Comparison of ENCODE assay signal across 19 cellular contexts in the genomic region with DNA sequence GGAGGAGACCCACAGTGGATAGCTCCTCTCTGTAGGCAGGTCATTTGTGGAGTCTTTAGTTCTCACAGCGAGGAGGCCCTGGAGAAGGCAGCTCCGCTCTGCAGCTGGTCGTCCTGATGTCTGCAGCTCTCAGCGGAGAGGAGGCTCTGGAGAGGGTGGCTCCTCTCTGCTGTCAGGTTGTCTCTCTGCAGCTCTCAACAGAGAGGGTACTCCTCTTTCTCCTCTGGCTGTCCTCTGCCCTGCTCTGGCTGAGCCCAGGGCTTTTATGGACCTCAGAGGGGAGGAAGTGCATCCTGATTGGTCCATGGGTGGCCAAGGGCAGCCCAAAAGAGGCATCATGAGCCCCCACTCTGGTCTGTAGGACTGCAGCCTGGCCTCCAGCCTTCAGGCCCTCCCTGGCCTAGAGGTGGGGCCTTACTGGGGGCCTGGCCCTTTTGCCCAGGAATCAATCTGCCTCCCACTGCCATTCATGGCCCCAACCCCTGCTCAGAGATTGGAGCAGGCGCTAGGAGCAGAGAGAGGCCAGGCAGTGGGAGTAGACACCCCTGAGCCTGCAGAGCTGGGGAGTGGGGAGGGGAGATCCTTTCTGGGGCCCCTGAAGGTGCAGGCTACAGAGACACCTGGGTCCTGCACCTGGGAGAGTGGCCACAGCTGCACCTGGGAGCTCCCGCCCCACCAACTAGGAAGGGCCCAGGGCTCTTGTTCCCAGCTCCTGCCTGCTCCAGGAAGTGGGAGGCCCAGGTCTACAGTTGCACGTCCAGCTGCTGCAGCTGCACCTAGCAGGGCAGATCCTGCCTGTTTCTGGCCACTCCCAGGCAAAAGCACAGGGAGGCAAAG. TPM values are rescaled to one million over a fixed set of nuclear protein-coding genes. Genes with fewer than 3 reads are reported as not detected.
DNase-seq lines count a peak whose midpoint lies in the region; ATAC-seq, FAIRE-seq and TF ChIP-seq lines count a peak whose summit lies in the region.
"Had no signal": no experiment of that assay in that cellular context is flagged by ENCODE, and none has a peak within 500 bp of the region (broad histone marks: within the 10 kb centered on the region; RNA-seq: fewer than 3 reads in every experiment).

No MANE protein-coding gene starts in this region.

- H3K9ac ChIP-seq in MM.1S (ENCODE audit: low read length) = no peak overlapping the region

- H3K4me2 ChIP-seq in MM.1S (ENCODE audit: low read depth, low read length) = no peak overlapping the region
- H3K4me2 ChIP-seq: PC-9 had no signal

- no peaks in the 10 kb centered on the region for H3K36me3 ChIP-seq in MM.1S (replicated peaks; ENCODE audit: insufficient read depth, low read length)
- H3K36me3 ChIP-seq in small intestine (ENCODE audit: control insufficient read depth in 2 of 2, insufficient read depth in 2 of 2, low read length in 2 of 2) = no peaks in the 10 kb centered on the region
- H3K36me3 ChIP-seq in WERI-Rb-1 = no peaks in the 10 kb centered on the region
- H3K36me3 ChIP-seq: lower lobe of right lung had no signal

- no peaks in the 10 kb centered on the region for H4K20me1 ChIP-seq in MM.1S (ENCODE audit: insufficient read depth, low read length)

- H3K79me2 ChIP-seq in MM.1S (ENCODE audit: low read length) = no peaks in the 10 kb centered on the region

- H3K27me3 ChIP-seq in MM.1S (replicated peaks; ENCODE audit: insufficient read depth, low read length) (no peaks in the 10 kb centered on the region), small intestine (ENCODE audit: control insufficient read depth in 2 of 2, insufficient read depth in 2 of 2, low read length in 2 of 2) (no peaks in the 10 kb centered on the region), WERI-Rb-1 (ENCODE audit: insufficient read depth, low read depth, severe bottlenecking) (no peaks in the 10 kb centered on the region)

- no peak for ATAC-seq in GM21529 (IDR thresholded peaks at IDR 0.05; ENCODE audit: unreplicated experiment)
- ATAC-seq: activated naive CD4-positive, alpha-beta T cell treated with anti-CD3 and anti-CD28 coated beads, Interleukin-2, amount 50 U/mL, for 72 hours; naive thymus-derived CD8-positive, alpha-beta T cell; stimulated activated memory B cell treated with anti-CD40 and anti-IgM and Interleukin-4, amounts not matched to agents 10 μg/mL and 1 μg/mL and 100 μg/mL, for 72 hours had no signal

- no peak overlapping the region for H3K4me3 ChIP-seq in MM.1S (ENCODE audit: low read length)
- no peak overlapping the region for H3K4me3 ChIP-seq in epithelial cell of esophagus (ENCODE audit: low read length)
- no peak overlapping the region for H3K4me3 ChIP-seq in small intestine (ENCODE audit: low read depth in 1 of 2, low read length in 2 of 2)
- H3K4me3 ChIP-seq in WERI-Rb-1 (ENCODE audit: low read depth, low read length) = no peak overlapping the region
- H3K4me3 ChIP-seq: lower lobe of right lung, PC-9 had no signal

- H3K9me2 ChIP-seq in MM.1S (replicated peaks; ENCODE audit: insufficient read depth, low read length) = no peaks in the 10 kb centered on the region

- TF ChIP-seq CTCF in MM.1S (IDR thresholded peaks at IDR 0.05; ENCODE audit: low read length) = no peak
- TF ChIP-seq CTCF in epithelial cell of esophagus (IDR thresholded peaks at IDR 0.05; ENCODE audit: insufficient read depth, low read depth, low read length, missing control alignments) = no peak
- no peak for TF ChIP-seq CTCF in WERI-Rb-1 (IDR thresholded peaks at IDR 0.05; ENCODE audit: low read depth, low read length)

- FAIRE-seq in small intestine (lab: Jason Lieb, UNC) = no peak
- FAIRE-seq: TTC549 had no signal

- H3K27ac ChIP-seq in MM.1S (ENCODE audit: low read length) (no peak overlapping the region), small intestine (ENCODE audit: low read depth in 1 of 2, low read length in 1 of 2) (peak overlapping the region in 1 of 2 donors; percentile 81), WERI-Rb-1 (no peak overlapping the region)
- H3K27ac ChIP-seq: lower lobe of right lung, PC-9 had no signal

- H3F3A ChIP-seq in MM.1S (ENCODE audit: insufficient read depth, low read length) = no peaks in the 10 kb centered on the region

- no peak overlapping the region for H2AFZ ChIP-seq in MM.1S (ENCODE audit: low read length)
- H2AFZ ChIP-seq: PC-9 had no signal

- no peaks in the 10 kb centered on the region for H3K9me3 ChIP-seq in MM.1S (replicated peaks; ENCODE audit: insufficient read depth, low read length)
- no peaks in the 10 kb centered on the region for H3K9me3 ChIP-seq in small intestine (ENCODE audit: control insufficient read depth, low read depth)
- H3K9me3 ChIP-seq in WERI-Rb-1 (ENCODE audit: severe bottlenecking) = peaks cover 12% of the 10 kb centered on the region
- H3K9me3 ChIP-seq: lower lobe of right lung had no signal

- 77 to 81% (median 78%) methylated on average over 6 to 7 of the region's 7 CpGs for WGBS in small intestine, 3 donors

- H3K4me1 ChIP-seq in MM.1S (ENCODE audit: low read length) (peaks cover 7% of the 10 kb centered on the region; the same call in 1 of the 2 replicates), small intestine (ENCODE audit: control insufficient read depth in 2 of 2, insufficient read depth in 1 of 2, low read depth in 1 of 2, low read length in 1 of 2) (peaks cover 0 to 8% of the 10 kb centered on the region in 2 donors)

- DNase-seq in NCI-H748 (lab: John Stamatoyannopoulos, UW; ENCODE audit: unreplicated experiment) (peak; percentile 18), NCI-H748 treated with DMSO at 0.1 percent for 48 hours (lab: John Stamatoyannopoulos, UW) (no peak), MM.1S (peak; percentile 19), epithelial cell of esophagus (ENCODE audit: low read depth) (peak; percentile 33), small intestine (peak; percentile 70), WERI-Rb-1 (no peak), T-helper 9 cell (no peak)
- DNase-seq: activated CD4-positive, alpha-beta T cell treated with anti-CD3 and anti-CD28 coated beads, Interleukin-2, amount 50 U/mL, for 1 hour; CD4-positive, CD25-positive, alpha-beta regulatory T cell; HCEC 1CT; Kasumi-1; lower lobe of right lung; naive thymus-derived CD8-positive, alpha-beta T cell; NCI-H524 had no signal

RNA-seq across cellular contexts. Expression of a gene that starts 6.6 kb away (rescaled TPM):
- polyA plus RNA-seq in small intestine = 10 to 100 TPM in 2 of 3 donors, 1 to 10 TPM in 1; 7.0 to 49.6 (median 33.8) TPM

RNA-seq across cellular contexts. Expression of a gene that starts 20.5 kb away (rescaled TPM):
- polyA plus RNA-seq in small intestine = 10 to 100 TPM in 2 of 3 donors, 1 to 10 TPM in 1; 10.0 to 28.9 (median 13.6) TPM

Comparison
In these comparisons a context has a peak if more than half of its experiments do, and no peak if none do; other contexts are left out.
1. DNase-seq: peak in NCI-H748 (single experiment), MM.1S (single experiment), epithelial cell of esophagus (single experiment) and small intestine (single experiment); none in NCI-H748 treated with DMSO at 0.1 percent for 48 hours (single experiment), WERI-Rb-1 (single experiment) and T-helper 9 cell (single experiment).